Comparison of ENCODE assay signal across 7 cellular contexts in genomic region chr6:34393191-34393967, GRCh38. TPM values are rescaled to one million over a fixed set of nuclear protein-coding genes. Genes with fewer than 3 reads are reported as not detected.
DNase-seq lines count a peak whose midpoint lies in the region; ATAC-seq, FAIRE-seq and TF ChIP-seq lines count a peak whose summit lies in the region.

No MANE protein-coding gene starts in this region.

- peak overlapping the region; percentile 50 for H3K9ac ChIP-seq in PC-3 (ENCODE audit: low read length)

- peak overlapping the region; percentile 83 for H3K4me2 ChIP-seq in GM23338
- peak overlapping the region; percentile 90 for H3K4me2 ChIP-seq in PC-3 (ENCODE audit: low read length)

- peaks cover 14% of the 10 kb centered on the region; the same call in 1 of the 2 replicates for H3K4me1 ChIP-seq in GM23338 (ENCODE audit: insufficient read depth)
- H3K4me1 ChIP-seq in PC-3 (ENCODE audit: insufficient read depth, low read length) = peaks cover 8% of the 10 kb centered on the region

- H3K27ac ChIP-seq in GM23338 (ENCODE audit: low read depth) = no peak overlapping the region
- H3K27ac ChIP-seq in PC-3 (ENCODE audit: low read length) = no peak overlapping the region

- CTCF ChIA-PET in PC-3 (lab: Charles Lee) = interaction anchor here (0.6 kb wide), 3 partner anchors 22 to 58 kb away, joined by 3 to 6 read pairs (median 4); no protein-coding TSS in a partner anchor

- H4K20me1 ChIP-seq in GM23338 (replicated peaks; ENCODE audit: insufficient read depth) (peaks cover 2% of the 10 kb centered on the region; the same call in 1 of the 2 replicates), PC-3 (ENCODE audit: low read length) (peaks cover 15% of the 10 kb centered on the region; the same call in 1 of the 2 replicates)

- no peaks in the 10 kb centered on the region for H3K9me2 ChIP-seq in GM23338 (ENCODE audit: insufficient read depth)
- no peaks in the 10 kb centered on the region for H3K9me2 ChIP-seq in PC-3 (replicated peaks; ENCODE audit: low read length)

- DNase-seq in GM23338 (ENCODE audit: low spot score) (no peak), PC-3 (peak; percentile 39), epithelial cell of proximal tubule (ENCODE audit: low read depth) (no peak), osteocyte (ENCODE audit: extremely low spot score, unreplicated experiment) (no peak), HTR-8/SVneo (ENCODE audit: insufficient read length, low spot score) (no peak)
- DNase-seq in stimulated activated CD4-positive, alpha-beta T cell treated with anti-CD3 and anti-CD28 coated beads, Interleukin-4, amount 100 ng/mL, for 1 hour = no peak

- intact Hi-C loops in PC-3 (cut with micrococcal nuclease) = loop anchor here (2.0 kb wide), 1 partner anchor 53 kb away; no protein-coding TSS in a partner anchor

- H3K27me3 Mint-ChIP-seq in GM23338 (ENCODE audit: insufficient read depth, low read depth, poor library complexity) (peaks cover 10% of the 10 kb centered on the region), osteocyte (ENCODE audit: unreplicated experiment) (no peaks in the 10 kb centered on the region)

- H2AFZ ChIP-seq in GM23338 (peak overlapping the region; percentile 98), PC-3 (ENCODE audit: low read length) (peak overlapping the region; percentile 95)

- ATAC-seq in GM23338 (no peak), PC-3 (no peak), HG02588 (IDR thresholded peaks at IDR 0.05; ENCODE audit: unreplicated experiment) (no peak)

- 0 out of 2 replicates have a peak, but pooled peaks cover 3% of the 10 kb centered on the region for H3F3A ChIP-seq in GM23338 (replicated peaks; ENCODE audit: low read depth)
- no peaks in the 10 kb centered on the region for H3F3A ChIP-seq in PC-3 (ENCODE audit: low read length, unreplicated experiment)

- no peak for TF ChIP-seq CTCF in GM23338 (conservative IDR thresholded peaks at IDR 0.05; ENCODE audit: low read depth in 2 of 2)
- no peak for TF ChIP-seq CTCF in PC-3 (conservative IDR thresholded peaks at IDR 0.05; ENCODE audit: low read depth, low read length)
- TF ChIP-seq CTCF in epithelial cell of proximal tubule (conservative IDR thresholded peaks at IDR 0.05; ENCODE audit: low read depth, low read length) = no peak
- TF ChIP-seq CTCF in osteocyte (IDR thresholded peaks at IDR 0.05) = no peak

- H3K27ac Mint-ChIP-seq in GM23338 (peak overlapping the region; percentile 95), osteocyte (ENCODE audit: unreplicated experiment) (peak overlapping the region; percentile 87)

- H3K4me3 Mint-ChIP-seq in GM23338 (no peak overlapping the region; the same call in none of the 3 replicates), osteocyte (ENCODE audit: unreplicated experiment) (peak overlapping the region; percentile 45)

- H3K36me3 Mint-ChIP-seq in GM23338 (ENCODE audit: low read depth) = peaks cover 8% of the 10 kb centered on the region
- H3K36me3 Mint-ChIP-seq in osteocyte (ENCODE audit: unreplicated experiment) = peaks cover 2% of the 10 kb centered on the region

- H3K4me1 Mint-ChIP-seq in GM23338 (peaks cover 11% of the 10 kb centered on the region), osteocyte (ENCODE audit: unreplicated experiment) (peaks cover 21% of the 10 kb centered on the region)

- H3K9me3 ChIP-seq in PC-3 (ENCODE audit: low read length) = peaks cover 3% of the 10 kb centered on the region; the same call in 1 of the 2 replicates

- peak overlapping the region; percentile 58 for H3K4me3 ChIP-seq in GM23338
- peak overlapping the region; percentile 96 for H3K4me3 ChIP-seq in PC-3 (ENCODE audit: low read length)
- H3K4me3 ChIP-seq in epithelial cell of proximal tubule (ENCODE audit: low read depth, low read length) = peak overlapping the region; percentile 88

- peaks cover 32% of the 10 kb centered on the region for H3K79me2 ChIP-seq in GM23338 (replicated peaks; ENCODE audit: insufficient read depth)
- peaks cover 39% of the 10 kb centered on the region for H3K79me2 ChIP-seq in PC-3 (ENCODE audit: low read length)

- no peaks in the 10 kb centered on the region; the same call in 1 of the 2 replicates for H3K36me3 ChIP-seq in GM23338 (ENCODE audit: insufficient read depth)
- H3K36me3 ChIP-seq in PC-3 (ENCODE audit: low read depth, low read length) = no peaks in the 10 kb centered on the region

- H3K9me3 Mint-ChIP-seq in GM23338 = peaks cover 15% of the 10 kb centered on the region
- no peaks in the 10 kb centered on the region for H3K9me3 Mint-ChIP-seq in osteocyte (ENCODE audit: unreplicated experiment)

- POLR2A ChIA-PET in PC-3 (lab: Charles Lee; ENCODE audit: unreplicated experiment) = no interaction called here

- BruUV-seq in PC-3 (replicated peaks; lab: Mats Ljungman, UMichigan) = TSS peak; percentile 45

- FAIRE-seq in HTR-8/SVneo (lab: Jason Lieb, UNC) = no peak

- H3K27me3 ChIP-seq in GM23338 (ENCODE audit: insufficient read depth) = no peaks in the 10 kb centered on the region
- H3K27me3 ChIP-seq in PC-3 (ENCODE audit: low read length) = no peaks in the 10 kb centered on the region

TF ChIP-seq in GM23338, 12 proteins besides CTCF, POLR2A, EP300 and RAD21 (continues in another document):
- TF ChIP-seq STAT1 (IDR thresholded peaks at IDR 0.05; ENCODE audit: unreplicated experiment) = no peak
- TF ChIP-seq ZNF331 (CRISPR knock-in tag; IDR thresholded peaks at IDR 0.05; ENCODE audit: low read depth) = no peak
- TF ChIP-seq ZNF462 (CRISPR knock-in tag; IDR thresholded peaks at IDR 0.05) = no peak

RNA-seq across cellular contexts. Expression of gene NUDT3, which starts 0.9 kb away (rescaled TPM):
- total RNA-seq in GM23338 (2014; rRNA removed; shearing (Covaris generic)) = 31.1 and 32.5 TPM in 2 replicates
- polyA plus RNA-seq in GM23338 (2016; fragmentation: Nextera tagmentation; extraction: Ambion mirVana) = 11.5 and 12.1 TPM in 2 replicates
- total RNA-seq in PC-3 (2014; rRNA removed) (24.6 and 28.7 TPM in 2 replicates), epithelial cell of proximal tubule (12.9 and 16.7 TPM in 2 replicates), osteocyte (32.0 and 33.1 TPM in 2 replicates)

RNA-seq across cellular contexts. Expression of gene RPS10, which starts 32.5 kb away (rescaled TPM):
- 1,675 and 2,175 TPM in 2 replicates for total RNA-seq in GM23338 (2014; rRNA removed; shearing (Covaris generic))
- 1,755 and 1,834 TPM in 2 replicates for polyA plus RNA-seq in GM23338 (2016; fragmentation: Nextera tagmentation; extraction: Ambion mirVana)
- total RNA-seq in PC-3 (2014; rRNA removed) (2,227 and 3,060 TPM in 2 replicates), epithelial cell of proximal tubule (4,229 and 5,669 TPM in 2 replicates), osteocyte (996 and 1,026 TPM in 2 replicates)
